ENCODE assay signal across 8 cellular contexts in genomic region chr5:138330813-138331448, GRCh38. TPM values are rescaled to one million over a fixed set of nuclear protein-coding genes. Genes with fewer than 3 reads are reported as not detected.
DNase-seq lines count a peak whose midpoint lies in the region; ATAC-seq and TF ChIP-seq lines count a peak whose summit lies in the region.

No MANE protein-coding gene starts in this region.

- no peak for ATAC-seq in activated B cell treated with CpG ODN at 0.5 μM for 24 hours (ENCODE audit: low read depth)
- ATAC-seq in HG03139 (IDR thresholded peaks at IDR 0.05; ENCODE audit: unreplicated experiment), result no peak
- ATAC-seq in GM21390 (IDR thresholded peaks at IDR 0.05; ENCODE audit: unreplicated experiment), result no peak

- H3K27me3 ChIP-seq in iPS-20b (ENCODE audit: insufficient read depth, low read length) (no peaks in the 10 kb centered on the region), testis (no peaks in the 10 kb centered on the region)

- TF ChIP-seq POLR2A in testis (IDR thresholded peaks at IDR 0.05), result no peak

- H3K9me3 Mint-ChIP-seq in activated CD4-positive, alpha-beta T cell treated with anti-CD3 and anti-CD28 coated beads, Interleukin-2, amount 10 ng/mL, durations not matched to agents 24 days and 14 days, result no peaks in the 10 kb centered on the region
- H3K9me3 Mint-ChIP-seq in activated B cell treated with CpG ODN at 0.5 μM for 24 hours, result no peaks in the 10 kb centered on the region

- H3K36me3 ChIP-seq in iPS-20b (ENCODE audit: insufficient read depth, low read depth, low read length) (peaks cover 11% of the 10 kb centered on the region; the same call in 1 of the 2 replicates), testis (ENCODE audit: low read depth, missing control alignments) (no peaks in the 10 kb centered on the region)

- CTCF ChIA-PET in activated B cell treated with CpG ODN at 0.5 μM for 24 hours (lab: Charles Lee), result interaction anchor here (1.6 kb wide), 1 partner anchor 21 kb away, joined by 10 read pairs; the partner anchor contains the start of gene KDM3B

- H3K4me1 ChIP-seq in iPS-20b (ENCODE audit: insufficient read depth, low read length) (no peaks in the 10 kb centered on the region), testis (no peaks in the 10 kb centered on the region)

- H3K9me3 ChIP-seq in iPS-20b (ENCODE audit: insufficient read depth, low read depth, low read length) (no peaks in the 10 kb centered on the region), testis (no peaks in the 10 kb centered on the region)

- peak overlapping the region; percentile 57 for H3K27ac Mint-ChIP-seq in activated CD4-positive, alpha-beta T cell treated with anti-CD3 and anti-CD28 coated beads, Interleukin-2, amount 10 ng/mL, durations not matched to agents 24 days and 14 days
- no peak overlapping the region for H3K27ac Mint-ChIP-seq in activated B cell treated with CpG ODN at 0.5 μM for 24 hours

- peak overlapping the region; percentile 89 for H3K4me3 Mint-ChIP-seq in activated CD4-positive, alpha-beta T cell treated with anti-CD3 and anti-CD28 coated beads, Interleukin-2, amount 10 ng/mL, durations not matched to agents 24 days and 14 days
- peak overlapping the region; percentile 92 for H3K4me3 Mint-ChIP-seq in activated B cell treated with CpG ODN at 0.5 μM for 24 hours

- 1 to 2% methylated on average over 12 of the region's 12 CpGs for whole genome bisulfite sequencing in testis, 2 donors

- H3K27ac ChIP-seq in iPS-20b (ENCODE audit: low read length), result peak overlapping the region; percentile 3
- H3K27ac ChIP-seq in testis, result peak overlapping the region in 1 of 2 donors; percentile 31

- H3K4me3 ChIP-seq in iPS-20b (ENCODE audit: low read length) (peak overlapping the region; percentile 79), testis (peak overlapping the region; percentile 40 to 62)

- POLR2A ChIA-PET in activated B cell treated with CpG ODN at 0.5 μM for 24 hours (lab: Charles Lee), result interaction anchor here (1.2 to 13.1 kb wide), 3 partner anchors 20 to 212 kb away, joined by 6 to 322 read pairs (median 15); partner anchors contain the start of genes CDC23, ETF1 and KDM3B

- H3K4me1 Mint-ChIP-seq in activated CD4-positive, alpha-beta T cell treated with anti-CD3 and anti-CD28 coated beads, Interleukin-2, amount 10 ng/mL, durations not matched to agents 24 days and 14 days, result peaks cover 29% of the 10 kb centered on the region
- H3K4me1 Mint-ChIP-seq in activated B cell treated with CpG ODN at 0.5 μM for 24 hours, result peaks cover 15% of the 10 kb centered on the region

- peak overlapping the region; percentile 89 for H3K9ac ChIP-seq in iPS-20b (ENCODE audit: low read depth, low read length)

- H3K36me3 Mint-ChIP-seq in activated CD4-positive, alpha-beta T cell treated with anti-CD3 and anti-CD28 coated beads, Interleukin-2, amount 10 ng/mL, durations not matched to agents 24 days and 14 days (ENCODE audit: low read depth), result no peaks in the 10 kb centered on the region
- H3K36me3 Mint-ChIP-seq in activated B cell treated with CpG ODN at 0.5 μM for 24 hours (ENCODE audit: low read depth), result peaks cover 4% of the 10 kb centered on the region

- no peak for DNase-seq in activated CD4-positive, alpha-beta T cell treated with anti-CD3 and anti-CD28 coated beads, Interleukin-2, amount 10 ng/mL, durations not matched to agents 24 days and 14 days
- no peak for DNase-seq in activated CD4-positive, alpha-beta T cell treated with anti-CD3 and anti-CD28 coated beads for 1 hour
- DNase-seq in activated B cell treated with CpG ODN at 0.5 μM for 24 hours (no peak), testis (no peak)
- DNase-seq in stimulated activated CD4-positive, alpha-beta T cell treated with anti-CD3 and anti-CD28 coated beads, Interleukin-12 subunit alpha, Interleukin-12 subunit beta, amount 100 ng/mL, for 4 hours, result no peak

- intact Hi-C loops in activated CD4-positive, alpha-beta T cell treated with anti-CD3 and anti-CD28 coated beads, Interleukin-2, amount 10 ng/mL, durations not matched to agents 24 days and 14 days (cut with micrococcal nuclease), result loop anchor here (1.0 to 10.0 kb wide), 6 partner anchors 24 to 1074 kb away; partner anchors contain the start of genes BRD8, CDC23, FAM13B and HNRNPA0
- intact Hi-C loops in activated B cell treated with CpG ODN at 0.5 μM for 24 hours (cut with micrococcal nuclease) (loop anchor here (1.0 to 10.0 kb wide), 3 partner anchors 21 to 446 kb away; partner anchors contain the start of genes BRD8, KDM3B and PKD2L2), testis (cut with DNase I; ENCODE audit: low total_unique reads) (no loop called here)

- TF ChIP-seq CTCF in activated B cell treated with CpG ODN at 0.5 μM for 24 hours (IDR thresholded peaks at IDR 0.05) (no peak), testis (IDR thresholded peaks at IDR 0.05) (no peak)

- no peaks in the 10 kb centered on the region for H3K27me3 Mint-ChIP-seq in activated CD4-positive, alpha-beta T cell treated with anti-CD3 and anti-CD28 coated beads, Interleukin-2, amount 10 ng/mL, durations not matched to agents 24 days and 14 days
- no peaks in the 10 kb centered on the region for H3K27me3 Mint-ChIP-seq in activated B cell treated with CpG ODN at 0.5 μM for 24 hours

RNA-seq across cellular contexts. Expression of gene CDC25C, which starts 0.7 kb away (rescaled TPM):
- 6.7 and 7.9 TPM in 2 replicates for total RNA-seq in activated CD4-positive, alpha-beta T cell treated with anti-CD3 and anti-CD28 coated beads, Interleukin-2, amount 10 ng/mL, durations not matched to agents 24 days and 14 days
- 0.42 TPM in 1 of 2 replicates, not detected in the other for total RNA-seq in activated B cell treated with CpG ODN at 0.5 μM for 24 hours
- total RNA-seq in testis, result 10 to 100 TPM; 11.8 to 23.7 TPM
- 39.9 TPM for polyA plus RNA-seq in testis (ENCODE audit: insufficient read depth, low read depth, low replicate concordance)

RNA-seq across cellular contexts. Expression of gene FAM53C, which starts 7.1 kb away (rescaled TPM):
- 24.1 and 27.1 TPM in 2 replicates for total RNA-seq in activated CD4-positive, alpha-beta T cell treated with anti-CD3 and anti-CD28 coated beads, Interleukin-2, amount 10 ng/mL, durations not matched to agents 24 days and 14 days
- total RNA-seq in activated B cell treated with CpG ODN at 0.5 μM for 24 hours, result 23.5 and 24.9 TPM in 2 replicates
- total RNA-seq in testis, result 100 to 1,000 TPM; 107 to 152 TPM
- polyA plus RNA-seq in testis (ENCODE audit: insufficient read depth, low read depth, low replicate concordance), result 125 TPM

RNA-seq across cellular contexts. Expression of gene KDM3B, which starts 21.6 kb away (rescaled TPM):
- 48.7 and 52.7 TPM in 2 replicates for total RNA-seq in activated CD4-positive, alpha-beta T cell treated with anti-CD3 and anti-CD28 coated beads, Interleukin-2, amount 10 ng/mL, durations not matched to agents 24 days and 14 days
- total RNA-seq in activated B cell treated with CpG ODN at 0.5 μM for 24 hours (85.5 and 94.0 TPM in 2 replicates), testis (10 to 100 TPM; 81.1 to 85.3 TPM)
- polyA plus RNA-seq in testis (ENCODE audit: insufficient read depth, low read depth, low replicate concordance), result 61.8 TPM

RNA-seq across cellular contexts. Expression of gene GFRA3, which starts 56.5 kb away (rescaled TPM):
- not detected in 2 replicates for total RNA-seq in activated CD4-positive, alpha-beta T cell treated with anti-CD3 and anti-CD28 coated beads, Interleukin-2, amount 10 ng/mL, durations not matched to agents 24 days and 14 days
- total RNA-seq in activated B cell treated with CpG ODN at 0.5 μM for 24 hours, result not detected in 2 replicates
- 1 to 10 TPM; 5.8 to 6.3 TPM for total RNA-seq in testis
- 6.3 TPM for polyA plus RNA-seq in testis (ENCODE audit: insufficient read depth, low read depth, low replicate concordance)
